ENCODE assay signal across 21 cellular contexts in the genomic region with DNA sequence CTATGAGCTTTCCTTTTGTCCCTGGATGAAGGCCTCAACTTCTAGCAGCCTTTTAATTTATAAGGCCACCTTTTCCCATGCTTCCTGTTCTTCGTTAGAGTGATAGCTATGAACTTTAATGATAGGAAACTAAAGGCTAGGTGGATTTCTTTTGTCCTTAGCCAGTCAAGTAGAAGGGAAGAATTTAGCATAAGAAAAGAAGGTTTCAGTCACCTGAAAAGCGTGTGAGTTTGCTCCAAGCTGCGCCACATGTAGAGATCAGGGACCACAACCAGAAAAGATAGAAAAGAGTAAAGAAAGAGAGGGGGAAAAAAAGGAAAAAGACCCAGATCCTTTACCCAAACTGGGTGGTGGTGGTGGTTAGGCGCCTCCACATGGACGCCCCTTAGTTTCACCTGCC. TPM values are rescaled to one million over a fixed set of nuclear protein-coding genes. Genes with fewer than 3 reads are reported as not detected.
A peak's percentile ranks its signal among the peaks of the same experiment; 100 is the strongest.
DNase-seq lines count a peak whose midpoint lies in the region; FAIRE-seq and TF ChIP-seq lines count a peak whose summit lies in the region.
"Had no signal": no experiment of that assay in that cellular context is flagged by ENCODE, and none has a peak within 500 bp of the region (broad histone marks: within the 10 kb centered on the region; RNA-seq: fewer than 3 reads in every experiment).

No MANE protein-coding gene starts in this region.

- no peaks in the 10 kb centered on the region for H4K20me1 ChIP-seq in astrocyte (ENCODE audit: insufficient read depth, low read length)
- no peaks in the 10 kb centered on the region for H4K20me1 ChIP-seq in hepatocyte (ENCODE audit: insufficient read depth, poor library complexity, severe bottlenecking)
- H4K20me1 ChIP-seq: BLaER1 had no signal

- peaks cover 23% of the 10 kb centered on the region for H3K4me1 ChIP-seq in HUES48 (ENCODE audit: control insufficient read depth, insufficient read depth, low read length)
- no peaks in the 10 kb centered on the region for H3K4me1 ChIP-seq in astrocyte (ENCODE audit: insufficient read depth, low read length)
- peaks cover 15% of the 10 kb centered on the region for H3K4me1 ChIP-seq in iPS-18a (ENCODE audit: control insufficient read depth, low read depth, low read length)
- H3K4me1 ChIP-seq in hepatocyte (ENCODE audit: insufficient read depth) = no peaks in the 10 kb centered on the region
- H3K4me1 ChIP-seq: A549, BLaER1 had no signal

- H3K27me3 ChIP-seq in HUES48 (ENCODE audit: control insufficient read depth, insufficient read depth, low read length) = peaks cover 2% of the 10 kb centered on the region; the same call in 1 of the 2 replicates
- no peaks in the 10 kb centered on the region for H3K27me3 ChIP-seq in astrocyte (ENCODE audit: insufficient read depth, low read length)
- H3K27me3 ChIP-seq in iPS-18a (ENCODE audit: control insufficient read depth, insufficient read depth, low read length) = no peaks in the 10 kb centered on the region
- H3K27me3 ChIP-seq in hepatocyte = no peaks in the 10 kb centered on the region

- no peak overlapping the region for H3K4me3 Mint-ChIP-seq in astrocyte (ENCODE audit: unreplicated experiment)
- H3K4me3 Mint-ChIP-seq: CD14-positive monocyte; CD4-positive, alpha-beta memory T cell; IgD-negative memory B cell had no signal

- H3K9ac ChIP-seq in HUES48 (ENCODE audit: low read depth, low read length) = peak overlapping the region; percentile 31; the same call in 1 of the 2 replicates
- no peak overlapping the region for H3K9ac ChIP-seq in astrocyte (ENCODE audit: low read length)
- H3K9ac ChIP-seq in iPS-18a (ENCODE audit: low read length) = peak overlapping the region; percentile 19
- H3K9ac ChIP-seq: BLaER1, GM23248 had no signal

- H3K27ac Mint-ChIP-seq in astrocyte (ENCODE audit: unreplicated experiment) = no peak overlapping the region
- H3K27ac Mint-ChIP-seq: CD14-positive monocyte, IgD-negative memory B cell had no signal

- no peaks in the 10 kb centered on the region for H3K4me1 Mint-ChIP-seq in astrocyte (ENCODE audit: low read depth, unreplicated experiment)
- H3K4me1 Mint-ChIP-seq: CD14-positive monocyte; CD4-positive, alpha-beta memory T cell; IgD-negative memory B cell had no signal

- H3K27me3 Mint-ChIP-seq in astrocyte (ENCODE audit: low read depth, unreplicated experiment) = no peaks in the 10 kb centered on the region
- H3K27me3 Mint-ChIP-seq: CD4-positive, alpha-beta memory T cell; IgD-negative memory B cell had no signal

- H3K4me2 ChIP-seq in astrocyte (ENCODE audit: low read length) (no peak overlapping the region), hepatocyte (no peak overlapping the region)
- H3K4me2 ChIP-seq: A549, BLaER1 had no signal

- peak overlapping the region; percentile 63 for H3K27ac ChIP-seq in HUES48 (ENCODE audit: low read depth, low read length)
- no peak overlapping the region for H3K27ac ChIP-seq in astrocyte (ENCODE audit: low read depth, low read length)
- no peak overlapping the region for H3K27ac ChIP-seq in iPS-18a (ENCODE audit: low read length)
- no peak overlapping the region for H3K27ac ChIP-seq in hepatocyte
- H3K27ac ChIP-seq: 22Rv1, A549, BLaER1, GM23248 had no signal

- H3K79me2 ChIP-seq in astrocyte (ENCODE audit: insufficient read depth, low read length) (no peaks in the 10 kb centered on the region), hepatocyte (no peaks in the 10 kb centered on the region)

- H2AFZ ChIP-seq in astrocyte (ENCODE audit: low read depth, low read length) = no peak overlapping the region
- H2AFZ ChIP-seq in hepatocyte = no peak overlapping the region
- H2AFZ ChIP-seq: GM23248 had no signal

- H3K4me3 ChIP-seq in HUES48 (ENCODE audit: low read depth, low read length) (0 out of 2 replicates have a peak overlapping the region, but pooled peaks have one; percentile 23), astrocyte (ENCODE audit: insufficient read depth, low read depth, low read length) (no peak overlapping the region), iPS-18a (ENCODE audit: low read length) (no peak overlapping the region), hepatocyte (no peak overlapping the region)
- H3K4me3 ChIP-seq: A549, BLaER1, GM12878, GM23248 had no signal

- no peak for TF ChIP-seq CTCF in astrocyte (IDR thresholded peaks at IDR 0.05; ENCODE audit: insufficient read depth, low read depth, low read length)
- no peak for TF ChIP-seq CTCF in hepatocyte (IDR thresholded peaks at IDR 0.05; ENCODE audit: poor library complexity)

- WGBS in hepatocyte (ENCODE audit: low lambda C conversion rate, missing lambda C conversion rate) = 93% methylated on average over 5 of the region's 5 CpGs

- H3K9me2 ChIP-seq in hepatocyte (replicated peaks; ENCODE audit: insufficient read depth) = no peaks in the 10 kb centered on the region

- peaks cover 20% of the 10 kb centered on the region for H3K9me3 ChIP-seq in HUES48 (ENCODE audit: control insufficient read depth, insufficient read depth, low read length)
- H3K9me3 ChIP-seq in astrocyte (ENCODE audit: insufficient read depth, low read depth, low read length) = no peaks in the 10 kb centered on the region
- H3K9me3 ChIP-seq in iPS-18a (ENCODE audit: control insufficient read depth, low read depth, low read length) = peaks cover 17% of the 10 kb centered on the region
- H3K9me3 ChIP-seq in hepatocyte (ENCODE audit: low read depth) = no peaks in the 10 kb centered on the region
- H3K9me3 ChIP-seq: A549 had no signal

- FAIRE-seq in astrocyte (lab: Jason Lieb, UNC) = peak; percentile 60
- FAIRE-seq: GM12878, H54 had no signal

- no peaks in the 10 kb centered on the region for H3K9me3 Mint-ChIP-seq in astrocyte (ENCODE audit: unreplicated experiment)
- H3K9me3 Mint-ChIP-seq: CD4-positive, alpha-beta memory T cell; IgD-negative memory B cell had no signal

- DNase-seq in ELF-1 (ENCODE audit: low read depth, low spot score) (peak; percentile 50), astrocyte (ENCODE audit: low read depth) (no peak), hepatocyte (ENCODE audit: low spot score) (no peak), NCI-H2107 treated with DMSO at 0.1 percent for 48 hours (lab: John Stamatoyannopoulos, UW; ENCODE audit: unreplicated experiment) (no peak), LoVo (ENCODE audit: low spot score) (no peak)
- DNase-seq: CD4-positive, alpha-beta memory T cell; DMS153; DMS79; GM23248; Karpas-422; KBM-7 had no signal

- H3K36me3 ChIP-seq in HUES48 (ENCODE audit: control insufficient read depth, insufficient read depth, low read length) (no peaks in the 10 kb centered on the region), astrocyte (ENCODE audit: insufficient read depth, low read length) (no peaks in the 10 kb centered on the region), iPS-18a (ENCODE audit: control insufficient read depth, low read depth, low read length) (no peaks in the 10 kb centered on the region), hepatocyte (replicated peaks; ENCODE audit: insufficient read depth, low read depth) (no peaks in the 10 kb centered on the region)
- H3K36me3 ChIP-seq: BLaER1 had no signal

- no peaks in the 10 kb centered on the region for H3K36me3 Mint-ChIP-seq in astrocyte (ENCODE audit: low read depth, unreplicated experiment)
- H3K36me3 Mint-ChIP-seq: CD14-positive monocyte; CD4-positive, alpha-beta memory T cell; IgD-negative memory B cell had no signal

RNA-seq across cellular contexts. Expression of gene LUZP4, which starts 28.6 kb away (rescaled TPM):
- not detected in 2 replicates for total RNA-seq in astrocyte
- not detected in 2 replicates for total RNA-seq in hepatocyte
- not detected in 2 replicates for polyA plus RNA-seq in hepatocyte
- total RNA-seq: CD4-positive, alpha-beta memory T cell; Daoy; GM12878; GM23248 had no signal
- polyA plus RNA-seq: A549; CD14-positive monocyte; CD4-positive, alpha-beta memory T cell; GM12878; GM23248; IgD-negative memory B cell had no signal
